ENCODE assay signal across 11 cellular contexts in the genomic region with DNA sequence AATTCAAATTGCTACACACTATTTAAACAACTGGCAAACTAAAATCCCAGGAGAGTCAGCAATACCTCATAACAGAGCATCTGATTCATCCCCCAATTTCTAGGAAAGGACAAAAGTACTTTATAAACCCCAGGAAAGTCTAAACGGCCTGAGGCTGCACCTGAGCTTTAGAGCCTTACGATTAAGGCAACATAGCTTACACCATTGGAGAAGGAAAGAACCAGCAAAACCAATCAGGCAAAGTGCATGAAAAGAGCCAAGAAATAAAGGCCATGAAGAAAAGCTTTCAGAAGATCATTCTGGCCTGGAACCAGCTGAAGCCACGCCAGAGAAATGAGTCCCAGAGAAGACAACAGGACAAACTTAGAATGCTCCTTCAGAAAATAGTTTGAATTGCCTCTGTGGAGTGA. TPM values are rescaled to one million over a fixed set of nuclear protein-coding genes. Genes with fewer than 3 reads are reported as not detected.
DNase-seq lines count a peak whose midpoint lies in the region; ATAC-seq and TF ChIP-seq lines count a peak whose summit lies in the region.
"Had no signal": no experiment of that assay in that cellular context is flagged by ENCODE, and none has a peak within 500 bp of the region (broad histone marks: within the 10 kb centered on the region; RNA-seq: fewer than 3 reads in every experiment).

No MANE protein-coding gene starts in this region.

- H3K4me3 Mint-ChIP-seq in glutamatergic neuron (ENCODE audit: unreplicated experiment) = no peak overlapping the region
- H3K4me3 Mint-ChIP-seq in activated T-helper 2 cell treated with anti-CD3 and anti-CD28 coated beads, Interferon-gamma antibody, Interleukin-2, Interleukin-4, amounts not matched to agents 10 μg/mL and 5 μg/mL and 100 μg/mL, durations not matched to agents 14 hours and 24 hours and 36 hours (ENCODE audit: low read depth) = no peak overlapping the region
- H3K4me3 Mint-ChIP-seq: activated CD4-positive, alpha-beta memory T cell treated with anti-CD3 and anti-CD28 coated beads, Interleukin-2, amount 10 ng/mL, durations not matched to agents 7 days and 5 days had no signal

- intact Hi-C loops in adrenal gland (cut with DNase I) = loop anchor here in 1 of 2 donors (10.0 kb wide), 1 partner anchor 54 kb away; no protein-coding TSS in a partner anchor
- intact Hi-C loops in activated T-helper 2 cell treated with anti-CD3 and anti-CD28 coated beads, Interferon-gamma antibody, Interleukin-2, Interleukin-4, amounts not matched to agents 10 μg/mL and 5 μg/mL and 100 μg/mL, durations not matched to agents 14 hours and 24 hours and 36 hours (cut with micrococcal nuclease) = no loop called here

- H3K9ac ChIP-seq in rectal smooth muscle tissue (ENCODE audit: low read length) = no peak overlapping the region

- TF ChIP-seq POLR2A in adrenal gland (IDR thresholded peaks at IDR 0.05) = no peak

- no peak for TF ChIP-seq CTCF in adrenal gland (IDR thresholded peaks at IDR 0.05)
- TF ChIP-seq CTCF in glutamatergic neuron (IDR thresholded peaks at IDR 0.05; ENCODE audit: partially characterized antibody, unreplicated experiment) = no peak

- H3K36me3 Mint-ChIP-seq in glutamatergic neuron (ENCODE audit: unreplicated experiment) = peaks cover 6% of the 10 kb centered on the region
- H3K36me3 Mint-ChIP-seq in activated T-helper 2 cell treated with anti-CD3 and anti-CD28 coated beads, Interferon-gamma antibody, Interleukin-2, Interleukin-4, amounts not matched to agents 10 μg/mL and 5 μg/mL and 100 μg/mL, durations not matched to agents 14 hours and 24 hours and 36 hours (ENCODE audit: low read depth) = peaks cover 20% of the 10 kb centered on the region

- WGBS in adrenal gland, 4 donors = 15 to 33% (median 23%) methylated on average over 3 of the region's 3 CpGs

- H3K27ac ChIP-seq in adrenal gland (peak overlapping the region; percentile 12 to 71 (median 63)), rectal smooth muscle tissue (ENCODE audit: low read depth, low read length) (peak overlapping the region; percentile 38)

- H3K27me3 ChIP-seq in adrenal gland (no peaks in the 10 kb centered on the region), rectal smooth muscle tissue (ENCODE audit: control insufficient read depth, insufficient read depth, low read length) (no peaks in the 10 kb centered on the region)

- DNase-seq in GM04503 (ENCODE audit: low read depth) (peak; percentile 42), adrenal gland (peak; percentile 64 to 90 (median 71)), glutamatergic neuron (no peak), NCI-H146 treated with DMSO at 0.1 percent for 48 hours (lab: John Stamatoyannopoulos, UW; ENCODE audit: unreplicated experiment) (no peak)
- DNase-seq in activated T-helper 2 cell treated with anti-CD3 and anti-CD28 coated beads, Interferon-gamma antibody, Interleukin-2, Interleukin-4, amounts not matched to agents 10 μg/mL and 5 μg/mL and 100 μg/mL, durations not matched to agents 14 hours and 24 hours and 36 hours (ENCODE audit: low spot score) = no peak
- DNase-seq: activated CD4-positive, alpha-beta memory T cell treated with anti-CD3 and anti-CD28 coated beads, Interleukin-2, amount 10 ng/mL, durations not matched to agents 7 days and 5 days; foreskin melanocyte; occipital lobe had no signal

- peaks cover 2% of the 10 kb centered on the region for H3K27me3 Mint-ChIP-seq in glutamatergic neuron (ENCODE audit: unreplicated experiment)
- H3K27me3 Mint-ChIP-seq in activated T-helper 2 cell treated with anti-CD3 and anti-CD28 coated beads, Interferon-gamma antibody, Interleukin-2, Interleukin-4, amounts not matched to agents 10 μg/mL and 5 μg/mL and 100 μg/mL, durations not matched to agents 14 hours and 24 hours and 36 hours (ENCODE audit: low read depth) = no peaks in the 10 kb centered on the region
- H3K27me3 Mint-ChIP-seq: activated CD4-positive, alpha-beta memory T cell treated with anti-CD3 and anti-CD28 coated beads, Interleukin-2, amount 10 ng/mL, durations not matched to agents 7 days and 5 days had no signal

- no peaks in the 10 kb centered on the region for H3K9me3 ChIP-seq in adrenal gland (replicated peaks in 1 of 3)

- no peak overlapping the region for H3K4me3 ChIP-seq in adrenal gland
- no peak overlapping the region for H3K4me3 ChIP-seq in rectal smooth muscle tissue (ENCODE audit: low read length)

- ATAC-seq in GM19023 (IDR thresholded peaks at IDR 0.05; ENCODE audit: unreplicated experiment) = no peak
- no peak for ATAC-seq in GM19324 (IDR thresholded peaks at IDR 0.05; ENCODE audit: low FRiP score, unreplicated experiment)

- peaks cover 18% of the 10 kb centered on the region for H3K9me3 Mint-ChIP-seq in glutamatergic neuron (ENCODE audit: unreplicated experiment)
- no peaks in the 10 kb centered on the region for H3K9me3 Mint-ChIP-seq in activated T-helper 2 cell treated with anti-CD3 and anti-CD28 coated beads, Interferon-gamma antibody, Interleukin-2, Interleukin-4, amounts not matched to agents 10 μg/mL and 5 μg/mL and 100 μg/mL, durations not matched to agents 14 hours and 24 hours and 36 hours
- H3K9me3 Mint-ChIP-seq: activated CD4-positive, alpha-beta memory T cell treated with anti-CD3 and anti-CD28 coated beads, Interleukin-2, amount 10 ng/mL, durations not matched to agents 7 days and 5 days had no signal

- peaks cover 30% of the 10 kb centered on the region for H3K4me1 Mint-ChIP-seq in glutamatergic neuron (ENCODE audit: low read depth, unreplicated experiment)
- peaks cover 8% of the 10 kb centered on the region for H3K4me1 Mint-ChIP-seq in activated T-helper 2 cell treated with anti-CD3 and anti-CD28 coated beads, Interferon-gamma antibody, Interleukin-2, Interleukin-4, amounts not matched to agents 10 μg/mL and 5 μg/mL and 100 μg/mL, durations not matched to agents 14 hours and 24 hours and 36 hours (ENCODE audit: low read depth)

- peak overlapping the region; percentile 81 for H3K27ac Mint-ChIP-seq in glutamatergic neuron (ENCODE audit: unreplicated experiment)
- H3K27ac Mint-ChIP-seq in activated T-helper 2 cell treated with anti-CD3 and anti-CD28 coated beads, Interferon-gamma antibody, Interleukin-2, Interleukin-4, amounts not matched to agents 10 μg/mL and 5 μg/mL and 100 μg/mL, durations not matched to agents 14 hours and 24 hours and 36 hours = no peak overlapping the region
- H3K27ac Mint-ChIP-seq: activated CD4-positive, alpha-beta memory T cell treated with anti-CD3 and anti-CD28 coated beads, Interleukin-2, amount 10 ng/mL, durations not matched to agents 7 days and 5 days had no signal

- H3K4me1 ChIP-seq in adrenal gland (replicated peaks in 1 of 2) = peaks cover 24 to 27% of the 10 kb centered on the region in 2 donors
- peaks cover 22% of the 10 kb centered on the region for H3K4me1 ChIP-seq in rectal smooth muscle tissue (ENCODE audit: control insufficient read depth, insufficient read depth, low read length)

- H3K36me3 ChIP-seq in adrenal gland (replicated peaks in 1 of 2) (peaks cover 0 to 9% of the 10 kb centered on the region in 2 donors), rectal smooth muscle tissue (ENCODE audit: control insufficient read depth, insufficient read depth, low read length) (no peaks in the 10 kb centered on the region)

RNA-seq across cellular contexts. Expression of a gene that starts 48.1 kb away (rescaled TPM):
- total RNA-seq in adrenal gland (10 to 100 TPM; 11.7 to 28.5 (median 19.9) TPM), glutamatergic neuron (ENCODE audit: unreplicated experiment) (138 TPM)
- polyA plus RNA-seq in adrenal gland = 10 to 100 TPM in 1 of 3 donors, 1 to 10 TPM in 2; 5.9 to 20.1 (median 6.1) TPM
- 30.4 and 32.3 TPM in 2 replicates for total RNA-seq in activated T-helper 2 cell treated with anti-CD3 and anti-CD28 coated beads, Interferon-gamma antibody, Interleukin-2, Interleukin-4, amounts not matched to agents 10 μg/mL and 5 μg/mL and 100 μg/mL, durations not matched to agents 14 hours and 24 hours and 36 hours

Comparison
In these comparisons a context has a peak if more than half of its experiments do, and no peak if none do; other contexts are left out.
1. DNase-seq: peak in GM04503 (single experiment) and adrenal gland (7 of 7); none in glutamatergic neuron (single experiment), activated T-helper 2 cell treated with anti-CD3 and anti-CD28 coated beads, Interferon-gamma antibody, Interleukin-2, Interleukin-4, amounts not matched to agents 10 μg/mL and 5 μg/mL and 100 μg/mL, durations not matched to agents 14 hours and 24 hours and 36 hours (single experiment) and NCI-H146 treated with DMSO at 0.1 percent for 48 hours (single experiment).